Comparison of ENCODE assay signal across 28 cellular contexts in the genomic region with DNA sequence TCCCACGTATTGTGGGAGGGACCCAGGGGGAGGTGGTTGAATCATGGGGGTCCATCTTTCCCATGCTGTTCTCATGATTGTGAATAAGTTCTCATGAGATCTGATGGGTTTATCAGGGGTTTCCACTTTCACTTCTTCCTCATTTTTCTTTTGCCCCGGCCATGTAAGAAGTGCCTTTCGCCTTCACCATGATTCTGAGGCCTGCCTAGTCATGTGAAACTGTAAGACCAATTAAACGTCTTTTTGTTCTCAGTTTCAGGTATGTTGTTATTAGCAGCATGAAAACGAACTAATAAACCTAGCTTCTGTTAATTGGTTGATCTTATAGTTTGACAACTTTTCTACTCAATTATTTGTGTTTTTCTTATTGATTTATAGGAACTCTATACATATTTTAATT.
"Had no signal": no experiment of that assay in that cellular context is flagged by ENCODE, and none has a peak within 500 bp of the region (broad histone marks: within the 10 kb centered on the region; RNA-seq: fewer than 3 reads in every experiment).

No MANE protein-coding gene starts in this region.

- H3K36me3 ChIP-seq: ascending aorta had no signal

- FAIRE-seq: bronchial epithelial cell, TTC549 had no signal

- H3K4me1 ChIP-seq: ascending aorta, body of pancreas had no signal

- H3K9me3 ChIP-seq: ascending aorta, body of pancreas had no signal

- ATAC-seq: activated naive CD4-positive, alpha-beta T cell treated with anti-CD3 and anti-CD28 coated beads, Interleukin-2, amount 50 U/mL, for 72 hours; activated naive CD8-positive, alpha-beta T cell treated with anti-CD3 and anti-CD28 coated beads, Interleukin-2, amount 50 U/mL, for 24 hours; activated T-cell treated with anti-CD3 and anti-CD28 coated beads, Interleukin-2, amount 50 U/mL, for 4 hours; body of pancreas; PC-3; T-cell had no signal

- H3K4me3 ChIP-seq: ascending aorta, coronary artery, SK-N-MC had no signal

- H3K27me3 ChIP-seq: ascending aorta, body of pancreas had no signal

- DNase-seq: activated CD4-positive, alpha-beta memory T cell treated with anti-CD3 and anti-CD28 coated beads for 36 hours; activated CD4-positive, alpha-beta T cell treated with anti-CD3 and anti-CD28 coated beads, Interleukin-2, amount 10 ng/mL, durations not matched to agents 7 days and 5 days; activated CD4-positive, CD25-positive, alpha-beta regulatory T cell; activated CD8-positive, alpha-beta memory T cell treated with anti-CD3 and anti-CD28 coated beads for 24 hours; activated effector memory CD4-positive, alpha-beta T cell treated with anti-CD3 and anti-CD28 coated beads, Interleukin-2, amount 50 U/mL, for 16 hours; activated naive CD4-positive, alpha-beta T cell treated with Interleukin-2 at 50 U/mL for 16 hours; activated naive CD8-positive, alpha-beta T cell treated with anti-CD3 and anti-CD28 coated beads, Interleukin-2, amount 50 U/mL, for 24 hours; activated T-cell treated with anti-CD3 and anti-CD28 coated beads, Interleukin-2, amount 50 U/mL, for 4 hours; amniotic stem cell; body of pancreas; central memory CD4-positive, alpha-beta T cell; MV-4-11; NCI-H1092 treated with DMSO at 0.1 percent for 48 hours; NCI-H1417 treated with DMSO at 0.1 percent for 48 hours; NCI-H187; NCI-H2081; NCI-H524 treated with DMSO at 0.1 percent for 48 hours; PC-3; SIG-M5; T-cell; T-helper 2 cell; T1000 had no signal

- H3K27ac ChIP-seq: ascending aorta, body of pancreas, coronary artery, SK-N-MC had no signal
